In the genomic region with DNA sequence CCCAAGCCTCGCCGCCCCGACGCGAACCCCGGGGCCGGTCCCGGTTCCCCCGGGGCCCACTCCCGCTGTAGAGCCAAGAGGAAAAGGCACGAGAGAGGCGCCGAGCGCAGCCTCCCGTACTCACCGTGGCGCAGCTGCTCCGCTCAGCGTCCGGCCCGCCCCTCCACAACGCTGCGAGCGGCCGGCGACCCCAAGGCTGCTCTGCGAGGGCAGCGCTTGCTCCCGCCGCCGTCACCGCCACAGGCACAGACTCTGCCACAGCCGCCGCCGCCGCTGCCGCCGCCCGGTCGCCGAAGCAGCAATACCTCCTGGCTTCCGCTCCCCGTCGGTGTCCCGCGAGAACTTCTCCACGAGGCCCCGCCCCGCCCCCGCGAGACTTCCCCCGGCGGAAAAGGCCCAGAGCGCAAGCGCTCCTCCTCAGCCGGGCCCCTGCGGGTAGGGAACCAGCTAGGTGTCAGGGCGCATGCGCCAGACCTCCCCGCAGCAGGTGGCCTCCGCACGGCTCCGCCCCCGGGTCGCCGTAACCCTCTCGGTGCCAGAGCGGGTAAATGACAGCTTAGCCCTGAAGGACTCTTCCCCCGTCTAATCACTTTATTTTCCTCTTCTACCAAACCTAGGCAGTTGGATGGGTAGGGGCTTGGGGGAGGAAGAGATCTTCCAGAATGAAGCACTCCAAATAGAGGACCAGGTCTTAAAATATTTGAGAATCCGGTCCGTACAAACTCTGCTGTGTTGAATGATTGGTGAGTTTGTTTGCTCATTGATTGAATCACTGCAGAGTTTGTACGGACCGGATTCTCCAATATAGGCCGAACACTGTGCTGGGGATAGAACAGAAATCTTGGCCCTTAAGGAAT, we compare ENCODE assay signal across 1 cellular context.
TF ChIP-seq lines count a peak whose summit lies in the region.

Gene GRB2 (minus strand): TSS at position 314 of the 857 bp plus-strand sequence. CDS start 12,050 bp downstream, outside the sequence.

TF ChIP-seq in HepG2, 621 proteins besides CTCF, POLR2A, EP300 and RAD21 (continued from another document and continues in another):
- TF ChIP-seq REST (IDR thresholded peaks at IDR 0.05; ENCODE audit: borderline replicate concordance in 1 of 2, low read depth in 1 of 2, low read length in 2 of 2) (no peak), ZNF484 (CRISPR knock-in tag; IDR thresholded peaks at IDR 0.05; ENCODE audit: borderline replicate concordance, low read depth) (no peak), ZBTB40 (IDR thresholded peaks at IDR 0.05) (no peak), ZBTB40 (CRISPR knock-in tag; IDR thresholded peaks at IDR 0.05) (no peak; the same call in 1 of the 2 replicates), MXD1 (CRISPR knock-in tag; IDR thresholded peaks at IDR 0.05) (peak; percentile 63), NFE2 (CRISPR knock-in tag; IDR thresholded peaks at IDR 0.05) (no peak), GTF3A (CRISPR knock-in tag; conservative IDR thresholded peaks at IDR 0.05) (no peak), BRCA1 (CRISPR knock-in tag; IDR thresholded peaks at IDR 0.05) (no peak), KLF12 (CRISPR knock-in tag; IDR thresholded peaks at IDR 0.05; ENCODE audit: borderline replicate concordance) (peak; percentile 67; the same call in 1 of the 2 replicates), HNRNPL (IDR thresholded peaks at IDR 0.05; ENCODE audit: low read depth, low read length) (no peak), THAP9 (CRISPR knock-in tag; IDR thresholded peaks at IDR 0.05; ENCODE audit: borderline replicate concordance) (no peak; the same call in 1 of the 2 replicates), ZNF562 (CRISPR knock-in tag; IDR thresholded peaks at IDR 0.05; ENCODE audit: borderline replicate concordance) (no peak), KLF15 (CRISPR knock-in tag; IDR thresholded peaks at IDR 0.05; ENCODE audit: borderline replicate concordance) (peak; percentile 65; the same call in 1 of the 2 replicates), RFX1 (IDR thresholded peaks at IDR 0.05) (no peak), BCL6 (CRISPR knock-in tag; IDR thresholded peaks at IDR 0.05) (peak; percentile 48; the same call in 1 of the 2 replicates), XRCC5 (optimal IDR thresholded peaks at IDR 0.05; ENCODE audit: low read length) (no peak), ETV6 (CRISPR knock-in tag; conservative IDR thresholded peaks at IDR 0.05) (no peak), MIER3 (CRISPR knock-in tag; IDR thresholded peaks at IDR 0.05; ENCODE audit: borderline replicate concordance) (no peak), ZNF749 (CRISPR knock-in tag; IDR thresholded peaks at IDR 0.05; ENCODE audit: borderline replicate concordance) (peak; percentile 48; the same call in 1 of the 2 replicates), ARNT (IDR thresholded peaks at IDR 0.05) (no peak), ZNF782 (CRISPR knock-in tag; IDR thresholded peaks at IDR 0.05; ENCODE audit: borderline replicate concordance) (no peak)
- TF ChIP-seq, protein P1, sequence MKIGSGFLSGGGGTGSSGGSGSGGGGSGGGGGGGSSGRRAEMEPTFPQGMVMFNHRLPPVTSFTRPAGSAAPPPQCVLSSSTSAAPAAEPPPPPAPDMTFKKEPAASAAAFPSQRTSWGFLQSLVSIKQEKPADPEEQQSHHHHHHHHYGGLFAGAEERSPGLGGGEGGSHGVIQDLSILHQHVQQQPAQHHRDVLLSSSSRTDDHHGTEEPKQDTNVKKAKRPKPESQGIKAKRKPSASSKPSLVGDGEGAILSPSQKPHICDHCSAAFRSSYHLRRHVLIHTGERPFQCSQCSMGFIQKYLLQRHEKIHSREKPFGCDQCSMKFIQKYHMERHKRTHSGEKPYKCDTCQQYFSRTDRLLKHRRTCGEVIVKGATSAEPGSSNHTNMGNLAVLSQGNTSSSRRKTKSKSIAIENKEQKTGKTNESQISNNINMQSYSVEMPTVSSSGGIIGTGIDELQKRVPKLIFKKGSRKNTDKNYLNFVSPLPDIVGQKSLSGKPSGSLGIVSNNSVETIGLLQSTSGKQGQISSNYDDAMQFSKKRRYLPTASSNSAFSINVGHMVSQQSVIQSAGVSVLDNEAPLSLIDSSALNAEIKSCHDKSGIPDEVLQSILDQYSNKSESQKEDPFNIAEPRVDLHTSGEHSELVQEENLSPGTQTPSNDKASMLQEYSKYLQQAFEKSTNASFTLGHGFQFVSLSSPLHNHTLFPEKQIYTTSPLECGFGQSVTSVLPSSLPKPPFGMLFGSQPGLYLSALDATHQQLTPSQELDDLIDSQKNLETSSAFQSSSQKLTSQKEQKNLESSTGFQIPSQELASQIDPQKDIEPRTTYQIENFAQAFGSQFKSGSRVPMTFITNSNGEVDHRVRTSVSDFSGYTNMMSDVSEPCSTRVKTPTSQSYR (CRISPR knock-in tag; IDR thresholded peaks at IDR 0.05; ENCODE audit: borderline replicate concordance), result no peak
- TF ChIP-seq, protein P2, sequence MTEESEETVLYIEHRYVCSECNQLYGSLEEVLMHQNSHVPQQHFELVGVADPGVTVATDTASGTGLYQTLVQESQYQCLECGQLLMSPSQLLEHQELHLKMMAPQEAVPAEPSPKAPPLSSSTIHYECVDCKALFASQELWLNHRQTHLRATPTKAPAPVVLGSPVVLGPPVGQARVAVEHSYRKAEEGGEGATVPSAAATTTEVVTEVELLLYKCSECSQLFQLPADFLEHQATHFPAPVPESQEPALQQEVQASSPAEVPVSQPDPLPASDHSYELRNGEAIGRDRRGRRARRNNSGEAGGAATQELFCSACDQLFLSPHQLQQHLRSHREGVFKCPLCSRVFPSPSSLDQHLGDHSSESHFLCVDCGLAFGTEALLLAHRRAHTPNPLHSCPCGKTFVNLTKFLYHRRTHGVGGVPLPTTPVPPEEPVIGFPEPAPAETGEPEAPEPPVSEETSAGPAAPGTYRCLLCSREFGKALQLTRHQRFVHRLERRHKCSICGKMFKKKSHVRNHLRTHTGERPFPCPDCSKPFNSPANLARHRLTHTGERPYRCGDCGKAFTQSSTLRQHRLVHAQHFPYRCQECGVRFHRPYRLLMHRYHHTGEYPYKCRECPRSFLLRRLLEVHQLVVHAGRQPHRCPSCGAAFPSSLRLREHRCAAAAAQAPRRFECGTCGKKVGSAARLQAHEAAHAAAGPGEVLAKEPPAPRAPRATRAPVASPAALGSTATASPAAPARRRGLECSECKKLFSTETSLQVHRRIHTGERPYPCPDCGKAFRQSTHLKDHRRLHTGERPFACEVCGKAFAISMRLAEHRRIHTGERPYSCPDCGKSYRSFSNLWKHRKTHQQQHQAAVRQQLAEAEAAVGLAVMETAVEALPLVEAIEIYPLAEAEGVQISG (CRISPR knock-in tag; IDR thresholded peaks at IDR 0.05), result peak; percentile 86
